Comparison of ENCODE assay signal across 17 cellular contexts in genomic region chr21:45723049-45723958, GRCh38.
"Had no signal": no experiment of that assay in that cellular context is flagged by ENCODE, and none has a peak within 500 bp of the region (broad histone marks: within the 10 kb centered on the region; RNA-seq: fewer than 3 reads in every experiment).

No MANE protein-coding gene starts in this region.

- H3K27me3 Mint-ChIP-seq: activated naive CD8-positive, alpha-beta T cell had no signal

- H3K36me3 Mint-ChIP-seq: natural killer cell had no signal

- H3K9me3 Mint-ChIP-seq: activated T-helper 1 cell treated with anti-CD3 and anti-CD28 coated beads, Interleukin-12 subunit alpha, Interleukin-12 subunit beta, Interleukin-2, Interleukin-4 antibody, amounts not matched to agents 30 ng/mL and 10 ng/mL and 1 ng/mL, durations not matched to agents 14 hours and 24 hours and 36 hours; central memory CD8-positive, alpha-beta T cell; effector memory CD8-positive, alpha-beta T cell; natural killer cell had no signal

- H3K4me3 Mint-ChIP-seq: activated naive CD8-positive, alpha-beta T cell; activated T-helper 1 cell treated with anti-CD3 and anti-CD28 coated beads, Interleukin-12 subunit alpha, Interleukin-12 subunit beta, Interleukin-2, Interleukin-4 antibody, amounts not matched to agents 30 ng/mL and 10 ng/mL and 1 ng/mL, durations not matched to agents 14 hours and 24 hours and 36 hours; central memory CD8-positive, alpha-beta T cell; effector memory CD8-positive, alpha-beta T cell; natural killer cell had no signal

- DNase-seq: activated CD8-positive, alpha-beta memory T cell treated with anti-CD3 and anti-CD28 coated beads, Interleukin-2, amount 50 U/mL, for 4 hours; activated gamma-delta T cell treated with Interleukin-2 at 50 U/mL for 16 hours; amniotic stem cell; colonic mucosa; effector memory CD8-positive, alpha-beta T cell; gastrocnemius medialis; natural killer cell; retina; sigmoid colon; stimulated activated CD4-positive, alpha-beta T cell treated with anti-CD3 and anti-CD28 coated beads, Interleukin-15, amount 100 ng/mL, for 24 hours; stimulated activated naive CD4-positive, alpha-beta T cell treated with Interleukin-2 at 50 U/mL for 16 hours; upper lobe of right lung had no signal

- ATAC-seq: effector memory CD8-positive, alpha-beta T cell; esophagus mucosa; gastrocnemius medialis; upper lobe of right lung had no signal

- H3K27ac Mint-ChIP-seq: activated naive CD8-positive, alpha-beta T cell; activated T-helper 1 cell treated with anti-CD3 and anti-CD28 coated beads, Interleukin-12 subunit alpha, Interleukin-12 subunit beta, Interleukin-2, Interleukin-4 antibody, amounts not matched to agents 30 ng/mL and 10 ng/mL and 1 ng/mL, durations not matched to agents 14 hours and 24 hours and 36 hours; effector memory CD8-positive, alpha-beta T cell; natural killer cell; progenitor cell of endocrine pancreas had no signal

- H3K4me1 Mint-ChIP-seq: central memory CD8-positive, alpha-beta T cell had no signal
